Comparison of ENCODE assay signal across 1 cellular context in genomic region chr19:8662263-8662662, GRCh38.
TF ChIP-seq lines count a peak whose summit lies in the region.

No MANE protein-coding gene starts in this region.

TF ChIP-seq in H1, 55 proteins besides CTCF, POLR2A, EP300 and RAD21:
- TF ChIP-seq KDM1A (IDR thresholded peaks at IDR 0.05; ENCODE audit: borderline replicate concordance, low read length) (0 out of 2 replicates have a peak, but pooled peaks have one; percentile 16), KDM5A (IDR thresholded peaks at IDR 0.05; ENCODE audit: low read length) (no peak)
